ENCODE assay signal across 21 cellular contexts in the genomic region with DNA sequence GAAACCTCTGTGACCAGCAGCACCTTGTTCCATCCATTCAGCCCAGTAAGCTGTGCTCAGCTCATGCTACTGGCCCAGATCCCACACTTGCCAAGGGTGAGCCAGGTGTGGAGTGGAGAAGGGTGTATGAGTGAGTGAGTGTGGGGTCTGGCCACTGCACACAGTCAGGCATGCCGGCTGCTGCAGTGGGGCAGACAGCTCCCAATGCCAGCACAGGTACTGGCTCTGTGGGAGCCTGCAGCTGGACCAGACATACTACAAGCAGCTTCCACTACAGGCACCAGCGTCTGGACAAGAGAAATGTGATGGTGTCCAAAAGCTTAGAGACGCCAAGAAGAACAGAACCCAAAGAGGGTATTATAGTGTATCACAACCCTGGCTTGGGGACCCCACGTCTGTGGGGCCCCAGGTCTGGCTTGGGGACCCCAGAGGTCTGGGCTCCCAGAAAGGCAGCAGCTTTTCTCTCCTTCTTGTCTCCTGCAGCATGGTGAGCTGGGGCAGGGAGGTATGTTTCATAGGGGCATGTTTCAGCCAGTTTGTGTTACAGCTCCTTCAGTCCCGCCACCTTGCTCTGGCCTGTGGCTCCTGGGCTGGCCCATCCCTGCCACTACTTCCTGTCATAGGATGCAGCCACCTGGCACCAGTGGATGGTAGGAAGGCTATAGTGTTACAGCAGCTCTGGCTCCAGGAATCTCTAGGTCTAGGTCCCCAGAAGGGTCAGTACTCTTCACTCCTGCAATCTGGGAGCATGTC.
"Had no signal": no experiment of that assay in that cellular context is flagged by ENCODE, and none has a peak within 500 bp of the region (broad histone marks: within the 10 kb centered on the region; RNA-seq: fewer than 3 reads in every experiment).

No MANE protein-coding gene starts in this region.

- H3K4me1 Mint-ChIP-seq: IgD-negative memory B cell had no signal

- H3K27ac Mint-ChIP-seq: IgD-negative memory B cell had no signal

- H3K4me3 Mint-ChIP-seq: IgD-negative memory B cell had no signal

- H3K27me3 Mint-ChIP-seq: IgD-negative memory B cell had no signal

- H3K4me2 ChIP-seq: KMS-11, SK-N-SH had no signal

- ATAC-seq: K562, Panc1, PC-3 had no signal

- H3K27ac ChIP-seq: HL-60, KMS-11, RWPE1 had no signal

- DNase-seq: Kasumi-1, MM.1S, NCI-H1092 treated with DMSO at 0.1 percent for 48 hours, NCI-H1436, NCI-H187 treated with DMSO at 0.1 percent for 48 hours, NCI-H2029 treated with DMSO at 0.1 percent for 48 hours, NCI-H2107, NCI-H2227 treated with DMSO at 0.1 percent for 48 hours, NCI-H524, NCI-H526 treated with DMSO at 0.1 percent for 48 hours, NCI-H748 treated with DMSO at 0.1 percent for 48 hours, PC-3, SHP77, SK-N-SH, SW 1271 had no signal

- H3K4me3 ChIP-seq: K562 had no signal
